Comparison of ENCODE assay signal across 17 cellular contexts in genomic region chr6:126091507-126091906, GRCh38.
"Had no signal": no experiment of that assay in that cellular context is flagged by ENCODE, and none has a peak within 500 bp of the region (broad histone marks: within the 10 kb centered on the region; RNA-seq: fewer than 3 reads in every experiment).

No MANE protein-coding gene starts in this region.

- DNase-seq: activated CD4-positive, alpha-beta T cell treated with anti-CD3 and anti-CD28 coated beads, Interleukin-2, amount 50 U/mL, for 48 hours; activated CD4-positive, CD25-positive, alpha-beta regulatory T cell treated with anti-CD3 and anti-CD28 coated beads, Interleukin-2, amount 50 U/mL, for 72 hours; activated naive CD4-positive, alpha-beta T cell treated with anti-CD3 and anti-CD28 coated beads for 36 hours; activated naive CD8-positive, alpha-beta T cell treated with anti-CD3 and anti-CD28 coated beads, Interleukin-2, amount 50 U/mL, for 24 hours; effector CD4-positive, alpha-beta T cell; foreskin keratinocyte; glutamatergic neuron; hypothalamus; stimulated activated CD4-positive, alpha-beta T cell treated with anti-CD3 and anti-CD28 coated beads, Interleukin-12 subunit alpha, Interleukin-12 subunit beta, amount 100 ng/mL, for 4 hours; stimulated activated CD4-positive, alpha-beta T cell treated with anti-CD3 and anti-CD28 coated beads, Interleukin-2, amount 100 ng/mL, for 48 hours; T-cell; T1000; thyroid gland had no signal

- H3K27me3 Mint-ChIP-seq: activated naive CD8-positive, alpha-beta T cell treated with anti-CD3 and anti-CD28 coated beads, Interleukin-2, amount 50 U/mL, for 24 hours; activated T-helper 17 cell treated with anti-CD3 and anti-CD28 coated beads, Interleukin-2, amount 50 U/mL, for 72 hours; stimulated activated memory B cell treated with anti-CD40 and anti-IgM and Interleukin-4, amounts not matched to agents 10 μg/mL and 1 μg/mL and 100 μg/mL, for 72 hours; T-cell had no signal

- H3K79me2 ChIP-seq: parathyroid adenoma had no signal

- ATAC-seq: activated naive CD8-positive, alpha-beta T cell treated with anti-CD3 and anti-CD28 coated beads, Interleukin-2, amount 50 U/mL, for 24 hours; activated T-helper 17 cell treated with anti-CD3 and anti-CD28 coated beads, Interleukin-2, amount 50 U/mL, for 72 hours; foreskin keratinocyte; stimulated activated memory B cell treated with anti-CD40 and anti-IgM and Interleukin-4, amounts not matched to agents 10 μg/mL and 1 μg/mL and 100 μg/mL, for 72 hours; T-cell had no signal

- H3K9me3 ChIP-seq: thyroid gland, vagina had no signal

- H3K27ac Mint-ChIP-seq: activated naive CD4-positive, alpha-beta T cell treated with anti-CD3 and anti-CD28 coated beads for 36 hours; activated naive CD8-positive, alpha-beta T cell treated with anti-CD3 and anti-CD28 coated beads, Interleukin-2, amount 50 U/mL, for 24 hours; activated T-helper 17 cell treated with anti-CD3 and anti-CD28 coated beads, Interleukin-2, amount 50 U/mL, for 72 hours; stimulated activated memory B cell treated with anti-CD40 and anti-IgM and Interleukin-4, amounts not matched to agents 10 μg/mL and 1 μg/mL and 100 μg/mL, for 72 hours; T-cell had no signal

- H3K4me3 Mint-ChIP-seq: activated naive CD4-positive, alpha-beta T cell treated with anti-CD3 and anti-CD28 coated beads for 36 hours; activated naive CD8-positive, alpha-beta T cell treated with anti-CD3 and anti-CD28 coated beads, Interleukin-2, amount 50 U/mL, for 24 hours; activated T-helper 17 cell treated with anti-CD3 and anti-CD28 coated beads, Interleukin-2, amount 50 U/mL, for 72 hours; stimulated activated memory B cell treated with anti-CD40 and anti-IgM and Interleukin-4, amounts not matched to agents 10 μg/mL and 1 μg/mL and 100 μg/mL, for 72 hours; T-cell had no signal

- H2AFZ ChIP-seq: parathyroid adenoma had no signal

- H3K4me1 ChIP-seq: foreskin keratinocyte, thyroid gland, vagina had no signal

- H3K27me3 ChIP-seq: foreskin keratinocyte, thyroid gland, vagina had no signal

- H3K9me3 Mint-ChIP-seq: activated naive CD4-positive, alpha-beta T cell treated with anti-CD3 and anti-CD28 coated beads for 36 hours; activated naive CD8-positive, alpha-beta T cell treated with anti-CD3 and anti-CD28 coated beads, Interleukin-2, amount 50 U/mL, for 24 hours; activated T-helper 17 cell treated with anti-CD3 and anti-CD28 coated beads, Interleukin-2, amount 50 U/mL, for 72 hours; T-cell had no signal

- H3K9ac ChIP-seq: parathyroid adenoma had no signal

- H3K27ac ChIP-seq: foreskin keratinocyte, parathyroid adenoma, thyroid gland, vagina had no signal
